ENCODE assay signal across 21 cellular contexts in the genomic region with DNA sequence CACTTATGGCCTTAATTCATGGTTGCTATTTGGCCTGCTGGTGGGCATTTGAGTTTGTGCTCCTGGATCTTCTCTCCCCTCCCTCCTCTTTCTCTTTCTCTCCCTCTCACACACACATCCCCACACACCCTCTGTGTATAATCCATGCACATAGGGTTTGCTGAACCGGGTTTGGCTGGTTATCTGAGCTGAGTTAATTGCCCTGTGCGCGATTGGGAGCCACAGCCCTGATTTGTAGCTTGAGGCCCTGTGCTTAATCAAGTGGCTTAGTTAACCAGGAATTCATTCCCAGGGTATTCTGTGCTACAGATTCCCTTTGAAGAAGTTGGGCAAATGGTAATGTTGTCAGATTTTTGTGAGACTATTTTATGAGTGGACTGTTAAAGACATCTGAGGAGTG. TPM values are rescaled to one million over a fixed set of nuclear protein-coding genes. Genes with fewer than 3 reads are reported as not detected.
A peak's percentile ranks its signal among the peaks of the same experiment; 100 is the strongest.
DNase-seq lines count a peak whose midpoint lies in the region; FAIRE-seq and TF ChIP-seq lines count a peak whose summit lies in the region.
"Had no signal": no experiment of that assay in that cellular context is flagged by ENCODE, and none has a peak within 500 bp of the region (broad histone marks: within the 10 kb centered on the region; RNA-seq: fewer than 3 reads in every experiment).

No MANE protein-coding gene starts in this region.

- H3K27ac Mint-ChIP-seq in astrocyte (ENCODE audit: unreplicated experiment): no peak overlapping the region
- H3K27ac Mint-ChIP-seq: activated naive CD8-positive, alpha-beta T cell treated with anti-CD3 and anti-CD28 coated beads, Interleukin-2, amount 50 U/mL, for 24 hours; CD14-positive monocyte had no signal

- H2BK12ac ChIP-seq in mesenchymal stem cell (ENCODE audit: low read length in 2 of 2): peak overlapping the region in 1 of 2 experiments; percentile 2

- no peak overlapping the region for H2BK5ac ChIP-seq in mesenchymal stem cell (ENCODE audit: low read depth, low read length, poor library complexity, severe bottlenecking)

- no peak overlapping the region for H3K4ac ChIP-seq in mesenchymal stem cell (ENCODE audit: low read depth in 1 of 2, low read length in 2 of 2)

- no peak for FAIRE-seq in astrocyte (lab: Jason Lieb, UNC)
- FAIRE-seq: GM12878 had no signal

- H3K27ac ChIP-seq in astrocyte (ENCODE audit: low read depth, low read length) (peak overlapping the region; percentile 52), mesenchymal stem cell (ENCODE audit: low read length, poor library complexity, severe bottlenecking) (no peak overlapping the region), sigmoid colon (peak overlapping the region in 3 of 4 donors; percentile 65 to 95 (median 94)), RWPE1 (no peak overlapping the region)
- H3K27ac ChIP-seq: cardiac muscle cell had no signal

- H3K4me1 ChIP-seq in astrocyte (ENCODE audit: insufficient read depth, low read length): peaks cover 9% of the 10 kb centered on the region
- H3K4me1 ChIP-seq in mesenchymal stem cell (ENCODE audit: control insufficient read depth, insufficient read depth, low read depth, low read length): peaks cover 4% of the 10 kb centered on the region
- peaks cover 0 to 60% (median 48%) of the 10 kb centered on the region in 4 donors for H3K4me1 ChIP-seq in sigmoid colon

- no peak overlapping the region for H3K4me3 Mint-ChIP-seq in astrocyte (ENCODE audit: unreplicated experiment)
- H3K4me3 Mint-ChIP-seq: activated naive CD8-positive, alpha-beta T cell treated with anti-CD3 and anti-CD28 coated beads, Interleukin-2, amount 50 U/mL, for 24 hours; CD14-positive monocyte had no signal

- H4K91ac ChIP-seq in mesenchymal stem cell (ENCODE audit: low read length): peak overlapping the region; percentile 72

- no peaks in the 10 kb centered on the region for H3K27me3 Mint-ChIP-seq in astrocyte (ENCODE audit: low read depth, unreplicated experiment)

- POLR2A ChIA-PET in RWPE1 (lab: Yijun Ruan, JAX; ENCODE audit: low non-redundant PET): no interaction called here

- H2AK5ac ChIP-seq in mesenchymal stem cell (ENCODE audit: low read length, severe bottlenecking): peak overlapping the region; percentile 31

- no peaks in the 10 kb centered on the region for H3K9me3 Mint-ChIP-seq in astrocyte (ENCODE audit: unreplicated experiment)
- H3K9me3 Mint-ChIP-seq: activated naive CD8-positive, alpha-beta T cell treated with anti-CD3 and anti-CD28 coated beads, Interleukin-2, amount 50 U/mL, for 24 hours had no signal

- no peaks in the 10 kb centered on the region for H3K79me2 ChIP-seq in astrocyte (ENCODE audit: insufficient read depth, low read length)

- no peaks in the 10 kb centered on the region for H3K36me3 Mint-ChIP-seq in astrocyte (ENCODE audit: low read depth, unreplicated experiment)
- H3K36me3 Mint-ChIP-seq: CD14-positive monocyte had no signal

- H3K4me3 ChIP-seq in astrocyte (ENCODE audit: insufficient read depth, low read depth, low read length): no peak overlapping the region
- H3K4me3 ChIP-seq in mesenchymal stem cell (ENCODE audit: insufficient read depth in 1 of 2, low read depth in 1 of 2, low read length in 2 of 2): no peak overlapping the region
- no peak overlapping the region for H3K4me3 ChIP-seq in sigmoid colon
- H3K4me3 ChIP-seq: cardiac muscle cell, GM12878, ovary had no signal

- no peaks in the 10 kb centered on the region for H3K9me3 ChIP-seq in astrocyte (ENCODE audit: insufficient read depth, low read depth, low read length)
- H3K9me3 ChIP-seq in mesenchymal stem cell (ENCODE audit: control insufficient read depth, low read length): no peaks in the 10 kb centered on the region
- H3K9me3 ChIP-seq in sigmoid colon: no peaks in the 10 kb centered on the region
- H3K9me3 ChIP-seq: ovary had no signal

- H3K4me1 Mint-ChIP-seq in astrocyte (ENCODE audit: low read depth, unreplicated experiment): peaks cover 15% of the 10 kb centered on the region
- H3K4me1 Mint-ChIP-seq: activated naive CD8-positive, alpha-beta T cell treated with anti-CD3 and anti-CD28 coated beads, Interleukin-2, amount 50 U/mL, for 24 hours; CD14-positive monocyte had no signal

- H2AFZ ChIP-seq in astrocyte (ENCODE audit: low read depth, low read length): no peak overlapping the region
- no peak overlapping the region for H2AFZ ChIP-seq in mesenchymal stem cell (ENCODE audit: low read depth, low read length)

- H3K4me2 ChIP-seq in astrocyte (ENCODE audit: low read length) (peak overlapping the region; percentile 40), mesenchymal stem cell (ENCODE audit: low read length, poor library complexity, severe bottlenecking) (no peak overlapping the region)

- H4K20me1 ChIP-seq in astrocyte (ENCODE audit: insufficient read depth, low read length): no peaks in the 10 kb centered on the region

- peak; percentile 76 for DNase-seq in ELF-1 (ENCODE audit: low read depth, low spot score)
- no peak for DNase-seq in astrocyte (ENCODE audit: low read depth)
- DNase-seq in mesenchymal stem cell: peak; percentile 28
- DNase-seq in sigmoid colon: no peak
- no peak for DNase-seq in stimulated activated CD8-positive, alpha-beta memory T cell treated with anti-CD3 and anti-CD28 coated beads, Interleukin-4, amount 100 ng/mL, for 48 hours
- no peak for DNase-seq in NCI-H526 (lab: John Stamatoyannopoulos, UW)
- no peak for DNase-seq in RWPE1 (ENCODE audit: low spot score)
- no peak for DNase-seq in DMS114 treated with DMSO at 0.1 percent for 48 hours (lab: John Stamatoyannopoulos, UW; ENCODE audit: unreplicated experiment)
- DNase-seq: activated CD4-positive, alpha-beta T cell treated with anti-CD3 and anti-CD28 coated beads for 4 hours; activated effector memory CD4-positive, alpha-beta T cell treated with Interleukin-2 at 50 U/mL for 16 hours; activated naive CD8-positive, alpha-beta T cell treated with anti-CD3 and anti-CD28 coated beads, Interleukin-2, amount 50 U/mL, for 24 hours; DMS 273 treated with DMSO at 0.1 percent for 48 hours; NCI-H1930; NCI-H524 treated with DMSO at 0.1 percent for 48 hours; ovary; Right ventricle myocardium superior; stimulated activated CD4-positive, alpha-beta T cell treated with anti-CD3 and anti-CD28 coated beads, Interleukin-4, amount 100 ng/mL, for 24 hours had no signal

- WGBS in mesenchymal stem cell: 82% methylated on average over 3 of the region's 3 CpGs
- WGBS in sigmoid colon, 2 donors: 17 to 63% methylated on average over 3 of the region's 3 CpGs

- peak overlapping the region; percentile 71 for H4K8ac ChIP-seq in mesenchymal stem cell (ENCODE audit: low read length)

- peak overlapping the region in 1 of 2 experiments; percentile 57 for H3K18ac ChIP-seq in mesenchymal stem cell (ENCODE audit: low read depth in 1 of 2, low read length in 2 of 2)

- no peak for TF ChIP-seq CTCF in astrocyte (IDR thresholded peaks at IDR 0.05; ENCODE audit: insufficient read depth, low read depth, low read length)
- TF ChIP-seq CTCF in sigmoid colon (IDR thresholded peaks at IDR 0.05): no peak
- no peak for TF ChIP-seq CTCF in RWPE1 (conservative IDR thresholded peaks at IDR 0.05; ENCODE audit: low read depth)

- H3K27me3 ChIP-seq in astrocyte (ENCODE audit: insufficient read depth, low read length) (no peaks in the 10 kb centered on the region), mesenchymal stem cell (ENCODE audit: control insufficient read depth in 1 of 2, insufficient read depth in 1 of 2, low read length in 2 of 2) (no peaks in the 10 kb centered on the region), sigmoid colon (no peaks in the 10 kb centered on the region)
- H3K27me3 ChIP-seq: ovary had no signal

- peaks cover 18% of the 10 kb centered on the region for H3K79me1 ChIP-seq in mesenchymal stem cell (replicated peaks; ENCODE audit: low read length, poor library complexity, severe bottlenecking)

- H2BK15ac ChIP-seq in mesenchymal stem cell (ENCODE audit: low read depth, poor library complexity, severe bottlenecking): no peak overlapping the region

- peak overlapping the region in 1 of 2 experiments; percentile 41 for H3K14ac ChIP-seq in mesenchymal stem cell (ENCODE audit: low read length in 2 of 2)

- no peak for TF ChIP-seq EP300 in sigmoid colon (IDR thresholded peaks at IDR 0.05)

- CTCF ChIA-PET in RWPE1 (lab: Yijun Ruan, JAX): no interaction called here

- no peak overlapping the region for H3K23ac ChIP-seq in mesenchymal stem cell (ENCODE audit: low read length in 2 of 2)

- no peak overlapping the region for H2BK120ac ChIP-seq in mesenchymal stem cell (ENCODE audit: low read depth, low read length)

- TF ChIP-seq POLR2A in sigmoid colon (IDR thresholded peaks at IDR 0.05): no peak

- H3K36me3 ChIP-seq in astrocyte (ENCODE audit: insufficient read depth, low read length) (no peaks in the 10 kb centered on the region), mesenchymal stem cell (ENCODE audit: control insufficient read depth in 1 of 2, insufficient read depth in 2 of 2, low read depth in 1 of 2, low read length in 2 of 2) (no peaks in the 10 kb centered on the region), sigmoid colon (no peaks in the 10 kb centered on the region)
- H3K36me3 ChIP-seq: cardiac muscle cell, ovary had no signal

- H3K9ac ChIP-seq in astrocyte (ENCODE audit: low read length) (no peak overlapping the region), mesenchymal stem cell (ENCODE audit: low read length) (peak overlapping the region; percentile 2)

- intact Hi-C loops in sigmoid colon (cut with DNase I): no loop called here

RNA-seq across cellular contexts. Expression of a gene that starts 6.2 kb away (rescaled TPM):
- total RNA-seq in astrocyte (6.5 and 7.0 TPM in 2 replicates), sigmoid colon (10 to 100 TPM; 42.5 to 64.0 (median 52.7) TPM)
- 5.1 TPM for polyA plus RNA-seq in mesenchymal stem cell (2013, experiment 1 of 2)
- polyA plus RNA-seq in mesenchymal stem cell (2013, experiment 2 of 2): 4.6 TPM
- polyA plus RNA-seq in sigmoid colon: 1 to 10 TPM; 3.2 to 6.6 (median 3.7) TPM
- total RNA-seq: OCI-LY7 had no signal
- polyA plus RNA-seq: CD14-positive monocyte had no signal

Comparison
In these comparisons a context has a peak if more than half of its experiments do, and no peak if none do; other contexts are left out.
1. DNase-seq: peak in ELF-1 (single experiment) and mesenchymal stem cell (single experiment); none in astrocyte (single experiment), sigmoid colon (single experiment), stimulated activated CD8-positive, alpha-beta memory T cell treated with anti-CD3 and anti-CD28 coated beads, Interleukin-4, amount 100 ng/mL, for 48 hours (single experiment), NCI-H526 (0 of 2), RWPE1 (single experiment) and DMS114 treated with DMSO at 0.1 percent for 48 hours (single experiment).
2. H3K27ac ChIP-seq: peak in astrocyte (single experiment) and sigmoid colon (3 of 4); none in mesenchymal stem cell (single experiment) and RWPE1 (single experiment).